In the genomic region with DNA sequence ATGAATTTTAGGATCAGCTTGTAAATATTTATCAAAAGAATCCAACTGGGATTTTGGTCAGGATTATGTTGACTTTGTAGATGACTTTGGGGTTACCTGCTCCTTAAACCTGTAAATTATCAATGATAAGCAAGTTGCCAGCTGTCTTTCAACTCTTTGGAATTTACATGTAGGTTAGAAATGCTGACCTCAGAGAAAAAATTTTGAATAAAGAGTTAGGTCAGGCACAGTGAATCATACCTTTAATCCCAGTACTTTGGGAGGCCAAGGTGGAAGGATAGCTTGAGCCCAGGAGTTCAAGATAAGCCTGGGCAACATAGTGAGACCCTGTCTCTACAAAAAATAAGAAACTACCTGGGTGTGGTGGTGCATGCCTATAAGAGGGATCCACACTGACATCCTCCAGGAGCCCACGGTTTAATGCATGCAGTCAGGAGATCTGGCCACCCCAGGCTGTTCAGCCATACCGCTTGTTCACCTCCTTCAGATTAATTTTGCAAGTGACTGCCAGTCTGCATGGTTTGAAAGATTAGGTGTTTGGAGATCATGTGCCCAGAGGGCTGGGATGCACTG, we compare ENCODE assay signal across 17 cellular contexts.
"Had no signal": no experiment of that assay in that cellular context is flagged by ENCODE, and none has a peak within 500 bp of the region (broad histone marks: within the 10 kb centered on the region; RNA-seq: fewer than 3 reads in every experiment).

No MANE protein-coding gene starts in this region.

- ATAC-seq: body of pancreas, T-helper 17 cell had no signal

- H3K4me3 ChIP-seq: body of pancreas, coronary artery, lung, stomach, testis had no signal

- H3K36me3 ChIP-seq: stomach, WERI-Rb-1 had no signal

- H3K27ac ChIP-seq: body of pancreas, stomach, testis, WERI-Rb-1 had no signal

- H3K4me1 ChIP-seq: body of pancreas had no signal

- H3K9me3 ChIP-seq: body of pancreas, stomach, testis had no signal

- H3K27me3 ChIP-seq: body of pancreas, stomach, testis had no signal

- DNase-seq: activated CD4-positive, alpha-beta memory T cell treated with anti-CD3 and anti-CD28 coated beads, Interleukin-2, amount 10 ng/mL, durations not matched to agents 7 days and 5 days; activated CD4-positive, alpha-beta T cell treated with anti-CD3 and anti-CD28 coated beads for 4 hours; activated naive CD4-positive, alpha-beta T cell treated with anti-CD3 and anti-CD28 coated beads, Interleukin-2, amount 50 U/mL, for 16 hours; activated T-cell treated with anti-CD3 and anti-CD28 coated beads, Interleukin-2, amount 50 U/mL, for 24 hours; body of pancreas; central memory CD4-positive, alpha-beta T cell; foreskin fibroblast; glutamatergic neuron; midbrain; small intestine; stomach; T-helper 17 cell; testis; WERI-Rb-1 had no signal

- FAIRE-seq: endothelial cell of umbilical vein, small intestine had no signal
